1 cellular context compared by ENCODE assay signal in the genomic region with DNA sequence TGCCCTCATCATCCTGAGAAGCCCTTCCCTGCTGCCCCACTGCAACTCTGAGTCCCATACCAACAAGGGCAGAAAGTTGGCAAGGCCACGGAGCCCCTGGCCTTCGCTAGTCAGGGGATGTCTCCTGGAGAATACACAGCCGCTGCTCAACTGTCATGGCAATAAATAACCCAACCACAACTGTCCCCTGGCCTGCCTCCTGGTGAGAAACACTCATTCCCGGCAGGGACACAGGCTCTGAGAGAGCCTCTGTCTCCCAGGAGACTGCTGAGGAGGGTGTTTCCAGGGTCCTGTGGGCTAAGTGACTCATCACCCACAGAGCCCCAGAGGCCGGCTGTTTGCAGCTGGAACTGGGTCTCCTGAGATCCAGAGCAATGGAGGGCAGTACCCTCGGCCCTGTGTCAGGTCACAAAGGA.
A peak's percentile ranks its signal among the peaks of the same experiment; 100 is the strongest.
TF ChIP-seq lines count a peak whose summit lies in the region.

No MANE protein-coding gene starts in this region.

TF ChIP-seq in K562, 482 proteins besides CTCF, POLR2A, EP300 and RAD21 (continued from another document and continues in another):
- TF ChIP-seq POU5F1 (IDR thresholded peaks at IDR 0.05; ENCODE audit: borderline replicate concordance, low read depth, low read length, partially characterized antibody) (no peak), MIER1 (IDR thresholded peaks at IDR 0.05; ENCODE audit: low read depth) (no peak), SRSF3 (IDR thresholded peaks at IDR 0.05; ENCODE audit: insufficient read depth, low read length) (no peak), KAT7 (CRISPR knock-in tag; IDR thresholded peaks at IDR 0.05; ENCODE audit: borderline replicate concordance) (no peak), ATF7 (IDR thresholded peaks at IDR 0.05) (peak; percentile 24; the same call in 1 of the 2 replicates), ADNP (tag; IDR thresholded peaks at IDR 0.05) (no peak), ZSCAN32 (CRISPR knock-in tag; IDR thresholded peaks at IDR 0.05) (no peak), ZFPM2 (CRISPR knock-in tag; IDR thresholded peaks at IDR 0.05) (no peak), TEAD2 (tag; IDR thresholded peaks at IDR 0.05) (no peak), ZNF253 (CRISPR knock-in tag; conservative IDR thresholded peaks at IDR 0.05) (no peak), ZNF41 (CRISPR knock-in tag; conservative IDR thresholded peaks at IDR 0.05) (no peak), PYGO2 (tag; IDR thresholded peaks at IDR 0.05) (no peak), PPARD (CRISPR knock-in tag; IDR thresholded peaks at IDR 0.05) (no peak), FIP1L1 (IDR thresholded peaks at IDR 0.05; ENCODE audit: low read depth, low read length, poor library complexity, severe bottlenecking) (no peak), BRCA1 (IDR thresholded peaks at IDR 0.05) (no peak), BRCA1 (CRISPR knock-in tag; IDR thresholded peaks at IDR 0.05) (no peak), ELF1 (tag; IDR thresholded peaks at IDR 0.05) (no peak), COPS2 (conservative IDR thresholded peaks at IDR 0.05) (no peak), NFATC3 (IDR thresholded peaks at IDR 0.05) (no peak), MEF2A (IDR thresholded peaks at IDR 0.05; ENCODE audit: control insufficient read depth, low read depth, low read length) (no peak), SOX6 (IDR thresholded peaks at IDR 0.05) (0 out of 2 replicates have a peak, but pooled peaks have one; percentile 10), ELF4 (CRISPR knock-in tag; IDR thresholded peaks at IDR 0.05) (no peak), SMARCA5 (IDR thresholded peaks at IDR 0.05) (no peak), ZNF436 (CRISPR knock-in tag; IDR thresholded peaks at IDR 0.05) (no peak), ZNF282 (CRISPR knock-in tag; IDR thresholded peaks at IDR 0.05) (no peak), MAZ (CRISPR knock-in tag; conservative IDR thresholded peaks at IDR 0.05 in 1 of 2, IDR thresholded peaks at IDR 0.05 in 1 of 2) (peak in 1 of 2 experiments; percentile 56; a peak in 1 of 4 replicates), EWSR1 (IDR thresholded peaks at IDR 0.05; ENCODE audit: borderline replicate concordance, low read depth, partially characterized antibody) (no peak), NFE2 (IDR thresholded peaks at IDR 0.05; ENCODE audit: low read depth) (peak; percentile 9; the same call in 1 of the 2 replicates), CHD4 (IDR thresholded peaks at IDR 0.05; ENCODE audit: insufficient read depth, insufficient replicate concordance, low read depth, low read length, poor library complexity, severe bottlenecking) (no peak), JUN (IDR thresholded peaks at IDR 0.05; ENCODE audit: borderline replicate concordance, low read depth, low read length) (peak; percentile 77), JUN (CRISPR knock-in tag; IDR thresholded peaks at IDR 0.05; ENCODE audit: borderline replicate concordance) (no peak), ZNF133 (CRISPR knock-in tag; IDR thresholded peaks at IDR 0.05) (no peak), ELF2 (CRISPR knock-in tag; IDR thresholded peaks at IDR 0.05) (no peak), ZFX (CRISPR knock-in tag; IDR thresholded peaks at IDR 0.05) (no peak), CREBBP (IDR thresholded peaks at IDR 0.05; ENCODE audit: low read depth, low read length) (no peak), ARHGAP35 (IDR thresholded peaks at IDR 0.05; ENCODE audit: partially characterized antibody) (no peak)
- TF ChIP-seq, protein P1, sequence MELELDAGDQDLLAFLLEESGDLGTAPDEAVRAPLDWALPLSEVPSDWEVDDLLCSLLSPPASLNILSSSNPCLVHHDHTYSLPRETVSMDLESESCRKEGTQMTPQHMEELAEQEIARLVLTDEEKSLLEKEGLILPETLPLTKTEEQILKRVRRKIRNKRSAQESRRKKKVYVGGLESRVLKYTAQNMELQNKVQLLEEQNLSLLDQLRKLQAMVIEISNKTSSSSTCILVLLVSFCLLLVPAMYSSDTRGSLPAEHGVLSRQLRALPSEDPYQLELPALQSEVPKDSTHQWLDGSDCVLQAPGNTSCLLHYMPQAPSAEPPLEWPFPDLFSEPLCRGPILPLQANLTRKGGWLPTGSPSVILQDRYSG (tag; conservative IDR thresholded peaks at IDR 0.05; ENCODE audit: low read depth) = 0 out of 2 replicates have a peak, but pooled peaks have one; percentile 23
- TF ChIP-seq, protein P2, sequence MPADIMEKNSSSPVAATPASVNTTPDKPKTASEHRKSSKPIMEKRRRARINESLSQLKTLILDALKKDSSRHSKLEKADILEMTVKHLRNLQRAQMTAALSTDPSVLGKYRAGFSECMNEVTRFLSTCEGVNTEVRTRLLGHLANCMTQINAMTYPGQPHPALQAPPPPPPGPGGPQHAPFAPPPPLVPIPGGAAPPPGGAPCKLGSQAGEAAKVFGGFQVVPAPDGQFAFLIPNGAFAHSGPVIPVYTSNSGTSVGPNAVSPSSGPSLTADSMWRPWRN (IDR thresholded peaks at IDR 0.05; ENCODE audit: low read depth) = no peak
- TF ChIP-seq, protein P3, sequence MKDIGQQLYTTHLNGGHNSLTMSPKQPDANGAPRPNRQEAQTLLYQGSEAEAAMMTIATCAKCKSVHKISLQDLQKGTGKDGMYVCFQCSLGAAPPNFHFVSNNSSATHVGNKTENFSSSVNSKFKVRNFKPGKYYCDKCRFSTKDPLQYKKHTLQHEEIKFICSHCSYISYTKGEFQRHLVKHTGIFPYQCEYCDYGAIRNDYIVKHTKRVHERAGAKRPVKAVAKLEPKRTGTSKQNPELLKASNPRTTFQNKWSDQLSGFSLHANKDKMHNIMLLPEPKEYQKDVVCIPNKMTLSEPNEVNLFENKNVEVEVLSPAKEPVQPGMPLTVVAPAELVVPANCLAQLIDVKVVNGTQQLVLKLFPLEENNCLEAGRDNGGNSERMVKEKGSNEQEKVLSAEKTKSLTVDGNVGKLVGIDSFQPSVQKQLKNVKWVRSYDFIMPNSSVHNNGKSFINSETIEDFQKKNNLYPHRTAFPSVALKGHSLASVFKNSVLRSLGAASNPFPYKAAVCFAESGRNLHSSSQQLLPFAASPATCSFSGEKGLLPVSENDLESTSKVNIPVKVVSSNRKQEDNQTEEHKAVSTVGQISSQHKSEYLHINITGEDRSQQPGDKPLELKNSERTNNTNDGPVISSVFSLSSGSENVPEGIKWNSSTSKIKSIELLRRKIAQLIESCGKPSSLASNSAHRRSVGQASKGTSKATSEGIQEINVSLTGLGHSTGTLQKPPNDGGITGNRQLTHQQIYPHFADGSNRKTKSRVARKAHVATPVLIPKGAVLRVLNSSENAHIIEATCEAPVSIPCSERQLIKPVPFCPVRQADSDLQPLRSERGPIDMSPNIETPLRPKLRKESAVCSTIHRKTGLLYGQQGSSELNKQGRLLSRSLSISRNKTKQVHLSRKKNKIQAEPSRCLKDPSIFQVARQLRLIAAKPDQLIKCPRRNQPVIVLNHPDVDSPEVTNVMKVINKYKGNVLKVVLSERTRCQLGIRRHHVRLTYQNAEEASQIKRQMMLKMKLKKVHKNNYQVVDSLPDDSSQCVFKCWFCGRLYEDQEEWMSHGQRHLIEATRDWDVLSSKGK (CRISPR knock-in tag; IDR thresholded peaks at IDR 0.05) = no peak
- TF ChIP-seq, protein P4, sequence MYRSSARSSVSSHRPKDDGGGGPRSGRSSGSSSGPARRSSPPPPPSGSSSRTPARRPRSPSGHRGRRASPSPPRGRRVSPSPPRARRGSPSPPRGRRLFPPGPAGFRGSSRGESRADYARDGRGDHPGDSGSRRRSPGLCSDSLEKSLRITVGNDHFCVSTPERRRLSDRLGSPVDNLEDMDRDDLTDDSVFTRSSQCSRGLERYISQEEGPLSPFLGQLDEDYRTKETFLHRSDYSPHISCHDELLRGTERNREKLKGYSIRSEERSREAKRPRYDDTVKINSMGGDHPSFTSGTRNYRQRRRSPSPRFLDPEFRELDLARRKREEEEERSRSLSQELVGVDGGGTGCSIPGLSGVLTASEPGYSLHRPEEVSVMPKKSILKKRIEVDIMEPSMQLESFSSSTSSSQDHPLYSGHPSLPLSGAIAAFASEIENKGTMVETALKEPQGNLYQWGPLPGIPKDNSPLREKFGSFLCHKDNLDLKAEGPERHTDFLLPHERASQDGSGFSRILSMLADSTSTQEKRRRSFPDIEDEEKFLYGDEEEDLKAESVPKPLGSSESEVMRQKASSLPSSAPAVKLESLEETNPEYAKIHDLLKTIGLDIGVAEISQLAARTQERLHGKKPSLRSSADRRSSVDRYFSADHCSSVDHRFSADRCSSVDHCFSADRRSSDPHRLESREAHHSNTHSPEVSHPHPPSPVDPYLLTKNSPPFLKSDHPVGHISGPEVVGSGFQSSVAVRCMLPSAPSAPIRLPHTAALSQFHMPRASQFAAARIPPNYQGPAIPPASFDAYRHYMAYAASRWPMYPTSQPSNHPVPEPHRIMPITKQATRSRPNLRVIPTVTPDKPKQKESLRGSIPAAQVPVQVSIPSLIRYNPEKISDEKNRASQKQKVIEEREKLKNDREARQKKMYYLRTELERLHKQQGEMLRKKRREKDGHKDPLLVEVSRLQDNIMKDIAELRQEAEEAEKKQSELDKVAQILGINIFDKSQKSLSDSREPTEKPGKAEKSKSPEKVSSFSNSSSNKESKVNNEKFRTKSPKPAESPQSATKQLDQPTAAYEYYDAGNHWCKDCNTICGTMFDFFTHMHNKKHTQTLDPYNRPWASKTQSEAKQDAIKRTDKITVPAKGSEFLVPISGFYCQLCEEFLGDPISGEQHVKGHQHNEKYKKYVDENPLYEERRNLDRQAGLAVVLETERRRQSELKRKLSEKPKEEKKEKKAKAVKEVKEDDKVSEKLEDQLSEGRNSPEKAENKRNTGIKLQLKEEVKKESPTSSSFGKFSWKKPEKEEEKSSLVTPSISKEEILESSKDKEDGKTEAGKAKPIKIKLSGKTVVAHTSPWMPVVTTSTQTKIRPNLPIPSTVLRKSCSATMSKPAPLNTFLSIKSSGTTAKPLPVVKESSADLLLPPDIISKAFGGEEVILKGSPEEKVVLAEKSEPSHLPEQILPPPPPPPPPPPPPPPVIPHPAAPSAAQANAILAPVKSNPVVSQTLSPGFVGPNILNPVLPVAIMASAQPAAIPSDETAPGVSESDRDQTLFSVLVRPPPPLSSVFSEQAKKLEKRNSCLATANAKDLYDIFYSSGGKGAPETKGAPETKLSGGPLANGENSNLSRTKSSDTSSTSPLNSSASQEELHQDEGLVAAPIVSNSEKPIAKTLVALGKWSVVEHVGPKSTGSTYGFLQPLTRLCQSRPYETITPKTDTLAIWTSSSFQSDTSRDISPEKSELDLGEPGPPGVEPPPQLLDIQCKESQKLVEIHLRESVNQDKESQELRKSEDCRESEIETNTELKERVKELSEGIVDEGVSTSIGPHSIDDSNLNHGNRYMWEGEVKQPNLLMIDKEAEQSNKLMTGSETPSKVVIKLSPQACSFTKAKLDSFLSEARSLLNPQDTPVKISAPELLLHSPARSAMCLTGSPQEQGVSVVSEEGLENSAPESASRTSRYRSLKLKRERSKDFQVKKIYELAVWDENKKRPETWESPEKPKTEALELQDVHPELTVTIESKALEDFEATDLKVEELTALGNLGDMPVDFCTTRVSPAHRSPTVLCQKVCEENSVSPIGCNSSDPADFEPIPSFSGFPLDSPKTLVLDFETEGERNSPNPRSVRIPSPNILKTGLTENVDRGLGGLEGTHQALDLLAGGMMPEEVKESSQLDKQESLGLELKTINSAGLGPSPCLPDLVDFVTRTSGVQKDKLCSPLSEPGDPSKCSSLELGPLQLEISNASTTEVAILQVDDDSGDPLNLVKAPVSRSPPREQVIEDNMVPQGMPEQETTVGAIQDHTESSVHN (IDR thresholded peaks at IDR 0.05; ENCODE audit: borderline replicate concordance in 1 of 2, low read depth in 1 of 2) = no peak
- TF ChIP-seq, protein P5, sequence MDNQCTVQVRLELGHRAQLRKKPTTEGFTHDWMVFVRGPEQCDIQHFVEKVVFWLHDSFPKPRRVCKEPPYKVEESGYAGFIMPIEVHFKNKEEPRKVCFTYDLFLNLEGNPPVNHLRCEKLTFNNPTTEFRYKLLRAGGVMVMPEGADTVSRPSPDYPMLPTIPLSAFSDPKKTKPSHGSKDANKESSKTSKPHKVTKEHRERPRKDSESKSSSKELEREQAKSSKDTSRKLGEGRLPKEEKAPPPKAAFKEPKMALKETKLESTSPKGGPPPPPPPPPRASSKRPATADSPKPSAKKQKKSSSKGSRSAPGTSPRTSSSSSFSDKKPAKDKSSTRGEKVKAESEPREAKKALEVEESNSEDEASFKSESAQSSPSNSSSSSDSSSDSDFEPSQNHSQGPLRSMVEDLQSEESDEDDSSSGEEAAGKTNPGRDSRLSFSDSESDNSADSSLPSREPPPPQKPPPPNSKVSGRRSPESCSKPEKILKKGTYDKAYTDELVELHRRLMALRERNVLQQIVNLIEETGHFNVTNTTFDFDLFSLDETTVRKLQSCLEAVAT (IDR thresholded peaks at IDR 0.05) = peak in 1 of 2 experiments; percentile 81; a peak in 2 of 4 replicates
- TF ChIP-seq, protein P6, sequence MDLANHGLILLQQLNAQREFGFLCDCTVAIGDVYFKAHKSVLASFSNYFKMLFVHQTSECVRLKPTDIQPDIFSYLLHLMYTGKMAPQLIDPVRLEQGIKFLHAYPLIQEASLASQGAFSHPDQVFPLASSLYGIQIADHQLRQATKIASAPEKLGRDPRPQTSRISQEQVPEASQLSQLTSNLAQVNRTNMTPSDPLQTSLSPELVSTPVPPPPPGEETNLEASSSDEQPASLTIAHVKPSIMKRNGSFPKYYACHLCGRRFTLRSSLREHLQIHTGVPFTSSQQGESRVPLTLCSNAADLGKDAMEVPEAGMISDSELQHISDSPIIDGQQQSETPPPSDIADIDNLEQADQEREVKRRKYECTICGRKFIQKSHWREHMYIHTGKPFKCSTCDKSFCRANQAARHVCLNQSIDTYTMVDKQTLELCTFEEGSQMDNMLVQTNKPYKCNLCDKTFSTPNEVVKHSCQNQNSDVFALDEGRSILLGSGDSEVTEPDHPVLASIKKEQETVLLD (IDR thresholded peaks at IDR 0.05) = no peak
- TF ChIP-seq, protein P7, sequence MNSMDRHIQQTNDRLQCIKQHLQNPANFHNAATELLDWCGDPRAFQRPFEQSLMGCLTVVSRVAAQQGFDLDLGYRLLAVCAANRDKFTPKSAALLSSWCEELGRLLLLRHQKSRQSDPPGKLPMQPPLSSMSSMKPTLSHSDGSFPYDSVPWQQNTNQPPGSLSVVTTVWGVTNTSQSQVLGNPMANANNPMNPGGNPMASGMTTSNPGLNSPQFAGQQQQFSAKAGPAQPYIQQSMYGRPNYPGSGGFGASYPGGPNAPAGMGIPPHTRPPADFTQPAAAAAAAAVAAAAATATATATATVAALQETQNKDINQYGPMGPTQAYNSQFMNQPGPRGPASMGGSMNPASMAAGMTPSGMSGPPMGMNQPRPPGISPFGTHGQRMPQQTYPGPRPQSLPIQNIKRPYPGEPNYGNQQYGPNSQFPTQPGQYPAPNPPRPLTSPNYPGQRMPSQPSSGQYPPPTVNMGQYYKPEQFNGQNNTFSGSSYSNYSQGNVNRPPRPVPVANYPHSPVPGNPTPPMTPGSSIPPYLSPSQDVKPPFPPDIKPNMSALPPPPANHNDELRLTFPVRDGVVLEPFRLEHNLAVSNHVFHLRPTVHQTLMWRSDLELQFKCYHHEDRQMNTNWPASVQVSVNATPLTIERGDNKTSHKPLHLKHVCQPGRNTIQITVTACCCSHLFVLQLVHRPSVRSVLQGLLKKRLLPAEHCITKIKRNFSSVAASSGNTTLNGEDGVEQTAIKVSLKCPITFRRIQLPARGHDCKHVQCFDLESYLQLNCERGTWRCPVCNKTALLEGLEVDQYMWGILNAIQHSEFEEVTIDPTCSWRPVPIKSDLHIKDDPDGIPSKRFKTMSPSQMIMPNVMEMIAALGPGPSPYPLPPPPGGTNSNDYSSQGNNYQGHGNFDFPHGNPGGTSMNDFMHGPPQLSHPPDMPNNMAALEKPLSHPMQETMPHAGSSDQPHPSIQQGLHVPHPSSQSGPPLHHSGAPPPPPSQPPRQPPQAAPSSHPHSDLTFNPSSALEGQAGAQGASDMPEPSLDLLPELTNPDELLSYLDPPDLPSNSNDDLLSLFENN (IDR thresholded peaks at IDR 0.05; ENCODE audit: low read depth in 2 of 2, low read length in 2 of 2) = no peak
